12 cellular contexts compared by ENCODE assay signal in genomic region chr19:17001603-17002183, GRCh38. TPM values are rescaled to one million over a fixed set of nuclear protein-coding genes. Genes with fewer than 3 reads are reported as not detected.
DNase-seq lines count a peak whose midpoint lies in the region; ATAC-seq, FAIRE-seq and TF ChIP-seq lines count a peak whose summit lies in the region.
"Had no signal": no experiment of that assay in that cellular context is flagged by ENCODE, and none has a peak within 500 bp of the region (broad histone marks: within the 10 kb centered on the region; RNA-seq: fewer than 3 reads in every experiment).

No MANE protein-coding gene starts in this region.

- H2BK20ac ChIP-seq in H1 (ENCODE audit: low read length) = 0 out of 2 replicates have a peak overlapping the region, but pooled peaks have one; percentile 86

- no peak overlapping the region for H3K23ac ChIP-seq in H1 (ENCODE audit: insufficient read length)

- no peak for TF ChIP-seq EP300 in H1 (IDR thresholded peaks at IDR 0.05; ENCODE audit: borderline replicate concordance in 1 of 2, low read depth in 2 of 2, low read length in 2 of 2)

- no peak for TF ChIP-seq CTCF in H1 (IDR thresholded peaks at IDR 0.05; ENCODE audit: control extremely low read depth in 1 of 3, insufficient read depth in 1 of 3, low read depth in 1 of 3, low read length in 3 of 3)

- H4K8ac ChIP-seq in H1 (ENCODE audit: extremely low read depth, insufficient read depth, low read length) = peak overlapping the region; percentile 53

- no peak overlapping the region for H4K91ac ChIP-seq in H1 (replicated peaks; ENCODE audit: insufficient read length, low read length)

- no peak for ATAC-seq in HG03521 (IDR thresholded peaks at IDR 0.05; ENCODE audit: unreplicated experiment)

- H4K5ac ChIP-seq in H1 (ENCODE audit: insufficient read length, low read depth, low read length) = no peak overlapping the region

- H4K20me1 ChIP-seq in H1 (replicated peaks in 1 of 2; ENCODE audit: control insufficient read depth in 1 of 2, insufficient read depth in 2 of 2, low read length in 2 of 2) = peaks cover 0 to 2% of the 10 kb centered on the region in 2 experiments

- H2BK5ac ChIP-seq in H1 (ENCODE audit: low read depth, low read length) = peak overlapping the region; percentile 24; the same call in 1 of the 2 replicates

- H2AFZ ChIP-seq in H1 (ENCODE audit: low read length) = no peak overlapping the region

- H3K9ac ChIP-seq in ES-I3 (ENCODE audit: low read depth, low read length) = peak overlapping the region; percentile 51; the same call in 1 of the 2 replicates
- H3K9ac ChIP-seq in H1 (replicated peaks in 1 of 4; ENCODE audit: extremely low read depth in 1 of 4, low read depth in 3 of 4, low read length in 3 of 4) = no peak overlapping the region

- H2AK5ac ChIP-seq in H1 (ENCODE audit: low read depth, low read length) = no peak overlapping the region

- peak overlapping the region in 1 of 2 experiments; percentile 54; a peak in 2 of 4 replicates for H3K4me2 ChIP-seq in H1 (ENCODE audit: insufficient read depth in 1 of 2, low read depth in 2 of 2, low read length in 2 of 2)

- H3K9me3 ChIP-seq in ES-I3 (ENCODE audit: control insufficient read depth, insufficient read depth, low read length) = peaks cover 6% of the 10 kb centered on the region; the same call in 1 of the 2 replicates
- H3K9me3 ChIP-seq in H1 (ENCODE audit: insufficient read depth in 2 of 2, low read depth in 1 of 2, low read length in 1 of 2) = 0 out of 4 replicates have a peak, but pooled peaks cover 0 to 5% of the 10 kb centered on the region in 2 experiments
- H3K9me3 ChIP-seq: Caco-2 had no signal

- POLR2A ChIA-PET in H1 (lab: Charles Lee; ENCODE audit: partially characterized antibody) = no interaction called here

- DNase-seq in activated CD8-positive, alpha-beta memory T cell treated with anti-CD3 and anti-CD28 coated beads for 24 hours = peak; percentile 59
- DNase-seq in H1 (ENCODE audit: low read depth in 1 of 2, low spot score in 2 of 2) (peak in 1 of 2 experiments; percentile 50), HUDEP-2 (lab: John Stamatoyannopoulos, UW; ENCODE audit: unreplicated experiment in 76 of 76) (no peak), SHP77 treated with DMSO at 0.1 percent for 48 hours (lab: John Stamatoyannopoulos, UW) (no peak), NCI-H1436 treated with DMSO at 0.1 percent for 48 hours (lab: John Stamatoyannopoulos, UW) (no peak)
- peak; percentile 10 to 58 (median 17) for DNase-seq in stimulated activated CD4-positive, alpha-beta T cell treated with anti-CD3 and anti-CD28 coated beads, TNF-alpha, amount 100 ng/mL, for 24 hours (ENCODE audit: low read depth in 3 of 3)
- DNase-seq: Caco-2, dermis blood vessel endothelial cell, NCI-H2107 had no signal

- peak overlapping the region; percentile 75; the same call in 1 of the 2 replicates for H2BK12ac ChIP-seq in H1 (ENCODE audit: low read depth, low read length)

- no peak overlapping the region for H3K14ac ChIP-seq in H1 (ENCODE audit: insufficient read length)

- no peak overlapping the region for H3K56ac ChIP-seq in H1 (replicated peaks; ENCODE audit: insufficient read length, low read depth, low read length)

- H3K79me1 ChIP-seq in H1 (ENCODE audit: low read depth, low read length) = no peaks in the 10 kb centered on the region

- H3K18ac ChIP-seq in H1 (ENCODE audit: extremely low read depth, low read length) = peak overlapping the region; percentile 38

- no peak for TF ChIP-seq RAD21 in H1 (IDR thresholded peaks at IDR 0.05 in 1 of 2, conservative IDR thresholded peaks at IDR 0.05 in 1 of 2; ENCODE audit: low read depth in 2 of 2, low read length in 2 of 2)

- no peak for FAIRE-seq in H1 (lab: Jason Lieb, UNC)
- FAIRE-seq: keratinocyte had no signal

- H3K4me1 ChIP-seq in ES-I3 (ENCODE audit: insufficient read depth, low read length) = no peaks in the 10 kb centered on the region
- H3K4me1 ChIP-seq in H1 (replicated peaks in 1 of 4; ENCODE audit: control insufficient read depth in 3 of 4, insufficient read depth in 4 of 4, low read length in 3 of 4) = peaks cover 0 to 10% (median 0%) of the 10 kb centered on the region in 4 experiments; a peak in 2 of 7 replicates
- H3K4me1 ChIP-seq: Caco-2 had no signal

- no peak for TF ChIP-seq POLR2A in H1 (IDR thresholded peaks at IDR 0.05; ENCODE audit: control extremely low read depth in 1 of 2, low read depth in 2 of 2, low read length in 2 of 2)

- no CpG with 5 or more reads among the region's 7 CpGs for WGBS in H1 (ENCODE audit: extremely low coverage in 1 of 2, insufficient coverage in 1 of 2, insufficient read length in 1 of 2, insufficient replicate concordance in 2 of 2, low coverage in 1 of 2, low lambda C conversion rate in 2 of 2, missing lambda C conversion rate in 1 of 2), 2 experiments

- no peak overlapping the region; a peak in 2 of 8 replicates for H3K4me3 ChIP-seq in H1 (ENCODE audit: extremely low read depth in 1 of 4, insufficient read depth in 2 of 4, low read depth in 3 of 4, low read length in 4 of 4)

- H2BK15ac ChIP-seq in H1 (ENCODE audit: low read length) = 0 out of 2 replicates have a peak overlapping the region, but pooled peaks have one; percentile 88

- CTCF ChIA-PET in H1 (lab: Charles Lee; ENCODE audit: partially characterized antibody) = no interaction called here

- no peaks in the 10 kb centered on the region; the same call in 1 of the 2 replicates for H3K23me2 ChIP-seq in H1 (ENCODE audit: low read depth, low read length)

- H3K36me3 ChIP-seq in ES-I3 (ENCODE audit: insufficient read depth, low read length) = no peaks in the 10 kb centered on the region; the same call in 1 of the 2 replicates
- H3K36me3 ChIP-seq in H1 (ENCODE audit: control insufficient read depth in 2 of 4, insufficient read depth in 4 of 4, low read length in 3 of 4) = no peaks in the 10 kb centered on the region; a peak in 1 of 8 replicates

- no peak overlapping the region for H3K27ac ChIP-seq in H1 (ENCODE audit: low read depth, low read length)

- no peaks in the 10 kb centered on the region for H3K27me3 ChIP-seq in H1 (replicated peaks in 1 of 4; ENCODE audit: control insufficient read depth in 3 of 4, extremely low read depth in 1 of 4, insufficient read depth in 3 of 4, low read length in 3 of 4)

- H3K4ac ChIP-seq in H1 (replicated peaks; ENCODE audit: insufficient read length, low read depth, low read length) = no peak overlapping the region

- no peak overlapping the region for H2BK120ac ChIP-seq in H1 (replicated peaks; ENCODE audit: low read depth, low read length)

- no peaks in the 10 kb centered on the region for H3K79me2 ChIP-seq in H1 (ENCODE audit: control insufficient read depth in 1 of 2, insufficient read depth in 2 of 2, low read length in 2 of 2)

TF ChIP-seq in H1, 55 proteins besides CTCF, POLR2A, EP300 and RAD21:
- TF ChIP-seq USF2 (IDR thresholded peaks at IDR 0.05; ENCODE audit: low read length) (no peak), ATF3 (IDR thresholded peaks at IDR 0.05; ENCODE audit: insufficient read depth, low read depth, low read length) (no peak), EGR1 (IDR thresholded peaks at IDR 0.05; ENCODE audit: borderline replicate concordance, low read depth, low read length) (peak; percentile 47; the same call in 1 of the 2 replicates), MAX (IDR thresholded peaks at IDR 0.05) (0 out of 2 replicates have a peak, but pooled peaks have one; percentile 26)

RNA-seq across cellular contexts. Expression of gene CPAMD8, which starts 24.9 kb away (rescaled TPM):
- 9.2 and 11.1 TPM in 2 replicates for total RNA-seq in H1 (2021; fragmentation: NEBNext Ultra II Directional; extraction: Animal tissue kit (Norgen Biotek cat#: 25700))
- polyA plus RNA-seq in H1 (2011; rRNA removed) = 6.1 and 11.2 TPM in 2 replicates
- polyA plus RNA-seq in H1 (2011; cell fraction: cytosol; rRNA removed) = 8.1 TPM
- 28.3 TPM for polyA plus RNA-seq in H1 (2011; cell fraction: nucleus; rRNA removed)
- polyA plus RNA-seq in H1 (2012, experiment 1 of 2) = 5.0 to 9.0 TPM (median 7.1 TPM) in 4 replicates
- 4.6 TPM for polyA plus RNA-seq in H1 (2012, experiment 2 of 2)
- polyA plus RNA-seq in H1 (2013, experiment 1 of 2) = 6.6 TPM
- polyA plus RNA-seq in H1 (2013, experiment 2 of 2) = 6.1 TPM
- 9.4 and 10.3 TPM in 2 replicates for polyA minus RNA-seq in H1 (2011; rRNA and poly(A)+ RNA removed)
- polyA minus RNA-seq in H1 (2011; cell fraction: cytosol; rRNA and poly(A)+ RNA removed) = 6.2 TPM
- 13.3 TPM for polyA minus RNA-seq in H1 (2011; cell fraction: nucleus; rRNA and poly(A)+ RNA removed)

Comparison
In these comparisons a context has a peak if more than half of its experiments do, and no peak if none do; other contexts are left out.
1. DNase-seq: peak in activated CD8-positive, alpha-beta memory T cell treated with anti-CD3 and anti-CD28 coated beads for 24 hours (single experiment) and stimulated activated CD4-positive, alpha-beta T cell treated with anti-CD3 and anti-CD28 coated beads, TNF-alpha, amount 100 ng/mL, for 24 hours (3 of 3); none in HUDEP-2 (0 of 76), SHP77 treated with DMSO at 0.1 percent for 48 hours (single experiment) and NCI-H1436 treated with DMSO at 0.1 percent for 48 hours (single experiment).